Comparison of ENCODE assay signal across 1 cellular context in the genomic region with DNA sequence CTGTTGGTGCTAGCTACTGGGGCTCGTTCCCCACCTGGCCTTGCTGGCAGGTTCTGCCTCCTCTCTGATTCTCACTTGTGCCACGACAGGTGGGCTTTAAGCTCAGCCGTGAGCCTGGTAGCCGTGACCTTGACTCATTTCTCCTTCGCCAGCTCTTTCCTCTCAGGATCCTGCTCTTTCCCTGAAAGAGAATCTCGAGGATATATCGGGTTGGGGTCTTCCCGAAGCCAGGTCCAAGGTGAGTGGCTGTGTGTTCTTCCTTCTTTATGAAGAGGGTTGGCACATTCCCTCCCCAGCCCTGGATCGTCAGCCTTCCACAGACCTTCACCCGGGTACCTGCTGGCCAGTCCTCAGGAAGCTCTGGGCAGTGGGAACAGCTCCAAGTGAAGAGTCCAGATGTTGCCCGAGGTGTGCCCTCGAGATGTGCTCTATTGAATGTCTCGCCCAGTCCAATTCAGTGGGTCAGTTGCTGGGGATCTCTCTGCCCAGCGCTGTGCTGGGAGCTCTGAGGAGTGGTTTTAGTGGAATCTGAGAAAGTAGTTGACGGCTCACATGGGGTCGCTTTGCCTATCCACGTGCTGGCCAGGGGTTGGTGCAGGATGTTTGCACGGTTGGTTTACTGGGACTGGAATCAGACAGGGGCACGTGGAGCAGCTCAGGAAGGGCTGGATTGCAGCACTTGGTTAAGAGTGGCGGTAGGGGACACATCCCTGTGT.
TF ChIP-seq lines count a peak whose summit lies in the region.

No MANE protein-coding gene starts in this region.

TF ChIP-seq in GM12878, 131 proteins besides CTCF, POLR2A, EP300 and RAD21:
- TF ChIP-seq HDAC6 (IDR thresholded peaks at IDR 0.05; ENCODE audit: unreplicated experiment) (no peak), MYB (IDR thresholded peaks at IDR 0.05; ENCODE audit: borderline replicate concordance, low read depth, low read length) (no peak)
